ENCODE assay signal across 9 cellular contexts in genomic region chr5:81268797-81269196, GRCh38. TPM values are rescaled to one million over a fixed set of nuclear protein-coding genes. Genes with fewer than 3 reads are reported as not detected.
DNase-seq lines count a peak whose midpoint lies in the region; ATAC-seq and TF ChIP-seq lines count a peak whose summit lies in the region.
"Had no signal": no experiment of that assay in that cellular context is flagged by ENCODE, and none has a peak within 500 bp of the region (broad histone marks: within the 10 kb centered on the region; RNA-seq: fewer than 3 reads in every experiment).

No MANE protein-coding gene starts in this region.

- H3K9me3 Mint-ChIP-seq in CD4-positive, CD25-positive, alpha-beta regulatory T cell = peaks cover 0 to 26% (median 6%) of the 10 kb centered on the region in 7 donors
- peaks cover 7 to 26% (median 18%) of the 10 kb centered on the region in 6 donors for H3K9me3 Mint-ChIP-seq in immature natural killer cell
- H3K9me3 Mint-ChIP-seq in T-cell = peaks cover 15 to 30% (median 17%) of the 10 kb centered on the region in 3 donors

- H3K4me1 ChIP-seq in CD4-positive, CD25-positive, alpha-beta regulatory T cell (ENCODE audit: control insufficient read depth, insufficient read depth, low read length, poor library complexity, severe bottlenecking) = no peaks in the 10 kb centered on the region
- H3K4me1 ChIP-seq: gastrocnemius medialis had no signal

- no peak for TF ChIP-seq CTCF in cardiac fibroblast (IDR thresholded peaks at IDR 0.05; ENCODE audit: low read depth, low read length)

- H3K27me3 Mint-ChIP-seq in CD4-positive, CD25-positive, alpha-beta regulatory T cell = no peaks in the 10 kb centered on the region
- peaks cover 0 to 3% (median 1%) of the 10 kb centered on the region in 3 donors for H3K27me3 Mint-ChIP-seq in immature natural killer cell (ENCODE audit: low read depth in 3 of 3)
- no peaks in the 10 kb centered on the region for H3K27me3 Mint-ChIP-seq in T-cell

- H3K4me3 Mint-ChIP-seq in CD4-positive, CD25-positive, alpha-beta regulatory T cell = no peak overlapping the region
- no peak overlapping the region for H3K4me3 Mint-ChIP-seq in immature natural killer cell
- no peak overlapping the region for H3K4me3 Mint-ChIP-seq in T-cell

- CTCF ChIA-PET in T-cell (lab: Charles Lee) = no interaction called here

- no peak for DNase-seq in CD4-positive, CD25-positive, alpha-beta regulatory T cell
- DNase-seq in LoVo (ENCODE audit: low spot score) = peak; percentile 58
- peak; percentile 83 to 90 for DNase-seq in cardiac fibroblast (ENCODE audit: low read depth in 2 of 2)
- peak; percentile 61 for DNase-seq in non-pigmented ciliary epithelial cell (ENCODE audit: low read depth)
- no peak for DNase-seq in immature natural killer cell
- DNase-seq in T-cell = no peak
- no peak for DNase-seq in NOMO-1 treated with dmso at 0.1 percent for 144 hours (lab: John Stamatoyannopoulos, UW; ENCODE audit: unreplicated experiment)
- no peak for DNase-seq in NCI-H524 (lab: John Stamatoyannopoulos, UW)
- DNase-seq: gastrocnemius medialis had no signal

- no peaks in the 10 kb centered on the region for H3K36me3 ChIP-seq in CD4-positive, CD25-positive, alpha-beta regulatory T cell (ENCODE audit: control insufficient read depth, insufficient read depth, low read length)

- H3K27ac Mint-ChIP-seq in CD4-positive, CD25-positive, alpha-beta regulatory T cell = no peak overlapping the region
- H3K27ac Mint-ChIP-seq in immature natural killer cell (no peak overlapping the region), T-cell (no peak overlapping the region)

- ATAC-seq in CD4-positive, CD25-positive, alpha-beta regulatory T cell (ENCODE audit: low read depth in 2 of 2) = peak; percentile 42 to 47
- ATAC-seq in T-cell (replicated peaks in 1 of 4) = no peak
- ATAC-seq: gastrocnemius medialis had no signal

- H3K27me3 ChIP-seq in CD4-positive, CD25-positive, alpha-beta regulatory T cell (ENCODE audit: control insufficient read depth, insufficient read depth, low read length) = no peaks in the 10 kb centered on the region
- H3K27me3 ChIP-seq: gastrocnemius medialis had no signal

- peaks cover 17% of the 10 kb centered on the region for H3K36me3 Mint-ChIP-seq in CD4-positive, CD25-positive, alpha-beta regulatory T cell
- H3K36me3 Mint-ChIP-seq in immature natural killer cell = peaks cover 19 to 22% (median 20%) of the 10 kb centered on the region in 3 donors
- H3K36me3 Mint-ChIP-seq in T-cell = peaks cover 59% of the 10 kb centered on the region

- H3K4me3 ChIP-seq in CD4-positive, CD25-positive, alpha-beta regulatory T cell (ENCODE audit: low read depth, low read length) = no peak overlapping the region
- no peak overlapping the region for H3K4me3 ChIP-seq in cardiac fibroblast (replicated peaks in 1 of 2; ENCODE audit: low read depth in 2 of 2, low read length in 2 of 2)
- H3K4me3 ChIP-seq: gastrocnemius medialis had no signal

- no peak overlapping the region for H3K27ac ChIP-seq in CD4-positive, CD25-positive, alpha-beta regulatory T cell (ENCODE audit: insufficient read depth, low read length, poor library complexity, severe bottlenecking)

- peaks cover 4 to 9% of the 10 kb centered on the region in 2 experiments for H3K9me3 ChIP-seq in CD4-positive, CD25-positive, alpha-beta regulatory T cell (ENCODE audit: control insufficient read depth in 2 of 2, low read length in 2 of 2)

- POLR2A ChIA-PET in T-cell (lab: Charles Lee) = no interaction called here

- H3K4me1 Mint-ChIP-seq in CD4-positive, CD25-positive, alpha-beta regulatory T cell = peaks cover 0 to 28% (median 15%) of the 10 kb centered on the region in 4 donors
- H3K4me1 Mint-ChIP-seq in immature natural killer cell (peaks cover 13 to 18% of the 10 kb centered on the region in 2 donors), T-cell (peaks cover 8 to 32% (median 13%) of the 10 kb centered on the region in 3 donors)

RNA-seq across cellular contexts. Expression of gene ZCCHC9, which starts 32.6 kb away (rescaled TPM):
- total RNA-seq in CD4-positive, CD25-positive, alpha-beta regulatory T cell = 21.1 TPM
- 10 to 100 TPM; 18.7 to 24.9 (median 22.6) TPM for polyA plus RNA-seq in CD4-positive, CD25-positive, alpha-beta regulatory T cell
- 1 to 10 TPM; 6.9 to 8.7 (median 8.1) TPM for polyA plus RNA-seq in immature natural killer cell
- total RNA-seq in T-cell = 10 to 100 TPM; 15.9 to 25.7 (median 22.3) TPM

RNA-seq across cellular contexts. Expression of gene CKMT2, which starts 35.7 kb away (rescaled TPM):
- not detected for total RNA-seq in CD4-positive, CD25-positive, alpha-beta regulatory T cell
- under 1 TPM in 1 of 4 donors, not detected in 3; 0.25 TPM for polyA plus RNA-seq in CD4-positive, CD25-positive, alpha-beta regulatory T cell
- under 1 TPM in 2 of 3 donors, not detected in 1; 0.36 to 0.99 TPM for polyA plus RNA-seq in immature natural killer cell
- under 1 TPM in 3 of 5 donors, not detected in 2; 0.38 to 0.58 (median 0.40) TPM for total RNA-seq in T-cell

Comparison
In these comparisons a context has a peak if more than half of its experiments do, and no peak if none do; other contexts are left out.
1. ATAC-seq: peak in CD4-positive, CD25-positive, alpha-beta regulatory T cell (2 of 2); none in T-cell (0 of 4).
2. DNase-seq: peak in LoVo (single experiment), cardiac fibroblast (2 of 2) and non-pigmented ciliary epithelial cell (single experiment); none in CD4-positive, CD25-positive, alpha-beta regulatory T cell (0 of 3), immature natural killer cell (0 of 3), T-cell (0 of 34), NOMO-1 treated with dmso at 0.1 percent for 144 hours (single experiment) and NCI-H524 (0 of 2).